Comparison of ENCODE assay signal across 30 cellular contexts in genomic region chr5:148491793-148492184, GRCh38.
"Had no signal": no experiment of that assay in that cellular context is flagged by ENCODE, and none has a peak within 500 bp of the region (broad histone marks: within the 10 kb centered on the region; RNA-seq: fewer than 3 reads in every experiment).

No MANE protein-coding gene starts in this region.

- H3K27me3 ChIP-seq: heart right ventricle, sigmoid colon, stomach, thyroid gland, upper lobe of left lung, vagina had no signal

- H3K4me2 ChIP-seq: neural progenitor cell had no signal

- DNase-seq: activated CD4-positive, alpha-beta memory T cell treated with anti-CD3 and anti-CD28 coated beads for 36 hours; activated CD4-positive, alpha-beta T cell treated with anti-CD3 and anti-CD28 coated beads, Interleukin-2, amount 10 ng/mL, durations not matched to agents 24 days and 14 days; activated CD8-positive, alpha-beta memory T cell treated with anti-CD3 and anti-CD28 coated beads, Interleukin-2, amount 50 U/mL, for 4 hours; activated effector memory CD4-positive, alpha-beta T cell treated with anti-CD3 and anti-CD28 coated beads, Interleukin-2, amount 50 U/mL, for 16 hours; activated naive CD4-positive, alpha-beta T cell treated with anti-CD3 and anti-CD28 coated beads for 36 hours; activated T-cell treated with anti-CD3 and anti-CD28 coated beads, Interleukin-2, amount 50 U/mL, for 1 hour; amygdala; central memory CD4-positive, alpha-beta T cell; endodermal cell; foreskin keratinocyte; heart right ventricle; lower lobe of right lung; mesenchymal stem cell; natural killer cell; occipital lobe; sigmoid colon; small intestine; stimulated activated CD4-positive, alpha-beta T cell treated with anti-CD3 and anti-CD28 coated beads, Interleukin-4, amount 100 ng/mL, for 24 hours; stomach; thyroid gland; upper lobe of left lung; WERI-Rb-1 had no signal

- H3K4me3 ChIP-seq: heart right ventricle, lower lobe of right lung, neural progenitor cell, sigmoid colon, stomach, thyroid gland, upper lobe of left lung, vagina had no signal

- H3K27ac Mint-ChIP-seq: activated CD4-positive, alpha-beta memory T cell treated with anti-CD3 and anti-CD28 coated beads for 36 hours; activated CD4-positive, alpha-beta T cell treated with anti-CD3 and anti-CD28 coated beads, Interleukin-2, amount 10 ng/mL, durations not matched to agents 24 days and 14 days; activated naive CD4-positive, alpha-beta T cell treated with anti-CD3 and anti-CD28 coated beads for 36 hours; activated T-helper 1 cell treated with anti-CD3 and anti-CD28 coated beads, Interleukin-12 subunit alpha, Interleukin-12 subunit beta, Interleukin-2, Interleukin-4 antibody, amounts not matched to agents 30 ng/mL and 10 ng/mL and 1 ng/mL, durations not matched to agents 14 hours and 24 hours and 36 hours; dendritic cell treated with granulocyte-macrophage colony-stimulating factor and Interleukin-4, amounts not matched to agents 40 ng/mL and 50 ng/mL, for 4 days; endodermal cell; natural killer cell; neural progenitor cell; stimulated activated effector memory CD8-positive, alpha-beta T cell treated with anti-CD3 and anti-CD28 coated beads, Interleukin-12 subunit alpha, Interleukin-12 subunit beta, amount 100 ng/mL, for 72 hours had no signal

- H3K27ac ChIP-seq: foreskin keratinocyte, lower lobe of right lung, neural progenitor cell, parathyroid adenoma, sigmoid colon, stomach, thyroid gland, upper lobe of left lung, vagina, WERI-Rb-1 had no signal

- H3K9me3 Mint-ChIP-seq: activated CD4-positive, alpha-beta memory T cell treated with anti-CD3 and anti-CD28 coated beads for 36 hours; activated CD4-positive, alpha-beta T cell treated with anti-CD3 and anti-CD28 coated beads, Interleukin-2, amount 10 ng/mL, durations not matched to agents 24 days and 14 days; activated naive CD4-positive, alpha-beta T cell treated with anti-CD3 and anti-CD28 coated beads for 36 hours; activated T-helper 1 cell treated with anti-CD3 and anti-CD28 coated beads, Interleukin-12 subunit alpha, Interleukin-12 subunit beta, Interleukin-2, Interleukin-4 antibody, amounts not matched to agents 30 ng/mL and 10 ng/mL and 1 ng/mL, durations not matched to agents 14 hours and 24 hours and 36 hours; dendritic cell treated with granulocyte-macrophage colony-stimulating factor and Interleukin-4, amounts not matched to agents 40 ng/mL and 50 ng/mL, for 4 days; endodermal cell; natural killer cell; neural progenitor cell; stimulated activated effector memory CD8-positive, alpha-beta T cell treated with anti-CD3 and anti-CD28 coated beads, Interleukin-12 subunit alpha, Interleukin-12 subunit beta, amount 100 ng/mL, for 72 hours had no signal

- H3K4me1 Mint-ChIP-seq: activated CD4-positive, alpha-beta T cell treated with anti-CD3 and anti-CD28 coated beads, Interleukin-2, amount 10 ng/mL, durations not matched to agents 24 days and 14 days; natural killer cell; neural progenitor cell; stimulated activated effector memory CD8-positive, alpha-beta T cell treated with anti-CD3 and anti-CD28 coated beads, Interleukin-12 subunit alpha, Interleukin-12 subunit beta, amount 100 ng/mL, for 72 hours had no signal

- H3K36me3 Mint-ChIP-seq: activated CD4-positive, alpha-beta memory T cell treated with anti-CD3 and anti-CD28 coated beads for 36 hours; natural killer cell; neural progenitor cell; stimulated activated effector memory CD8-positive, alpha-beta T cell treated with anti-CD3 and anti-CD28 coated beads, Interleukin-12 subunit alpha, Interleukin-12 subunit beta, amount 100 ng/mL, for 72 hours had no signal

- H3K4me3 Mint-ChIP-seq: activated CD4-positive, alpha-beta memory T cell treated with anti-CD3 and anti-CD28 coated beads for 36 hours; activated CD4-positive, alpha-beta T cell treated with anti-CD3 and anti-CD28 coated beads, Interleukin-2, amount 10 ng/mL, durations not matched to agents 24 days and 14 days; activated naive CD4-positive, alpha-beta T cell treated with anti-CD3 and anti-CD28 coated beads for 36 hours; activated T-helper 1 cell treated with anti-CD3 and anti-CD28 coated beads, Interleukin-12 subunit alpha, Interleukin-12 subunit beta, Interleukin-2, Interleukin-4 antibody, amounts not matched to agents 30 ng/mL and 10 ng/mL and 1 ng/mL, durations not matched to agents 14 hours and 24 hours and 36 hours; dendritic cell treated with granulocyte-macrophage colony-stimulating factor and Interleukin-4, amounts not matched to agents 40 ng/mL and 50 ng/mL, for 4 days; endodermal cell; natural killer cell; neural progenitor cell; stimulated activated effector memory CD8-positive, alpha-beta T cell treated with anti-CD3 and anti-CD28 coated beads, Interleukin-12 subunit alpha, Interleukin-12 subunit beta, amount 100 ng/mL, for 72 hours had no signal

- H3K79me2 ChIP-seq: parathyroid adenoma had no signal

- H2AFZ ChIP-seq: neural progenitor cell, parathyroid adenoma had no signal

- H3K36me3 ChIP-seq: heart right ventricle, lower lobe of right lung, neural progenitor cell, sigmoid colon, stomach, thyroid gland, upper lobe of left lung, vagina, WERI-Rb-1 had no signal

- H3K4me1 ChIP-seq: foreskin keratinocyte, lower lobe of right lung, neural progenitor cell, parathyroid adenoma, thyroid gland, upper lobe of left lung, vagina had no signal

- ATAC-seq: activated CD4-positive, CD25-positive, alpha-beta regulatory T cell treated with anti-CD3 and anti-CD28 coated beads, Interleukin-2, amount 50 U/mL, for 24 hours; esophagus mucosa; foreskin keratinocyte; lower lobe of right lung; stimulated activated effector memory CD8-positive, alpha-beta T cell treated with anti-CD3 and anti-CD28 coated beads, Interleukin-12 subunit alpha, Interleukin-12 subunit beta, amount 100 ng/mL, for 72 hours had no signal

- H3K9me3 ChIP-seq: heart right ventricle, lower lobe of right lung, sigmoid colon, stomach, thyroid gland, upper lobe of left lung, vagina had no signal
